In genomic region chr18:62842898-62843297, GRCh38 we compare ENCODE assay signal across 1 cellular context.
A peak's percentile ranks its signal among the peaks of the same experiment; 100 is the strongest.
TF ChIP-seq lines count a peak whose summit lies in the region.

No MANE protein-coding gene starts in this region.

TF ChIP-seq in HepG2, 621 proteins besides CTCF, POLR2A, EP300 and RAD21 (continued from another document):
- TF ChIP-seq ZBTB4 (CRISPR knock-in tag; IDR thresholded peaks at IDR 0.05; ENCODE audit: borderline replicate concordance): no peak
- no peak for TF ChIP-seq ZNF772 (CRISPR knock-in tag; IDR thresholded peaks at IDR 0.05)
- TF ChIP-seq ZEB1 (IDR thresholded peaks at IDR 0.05; ENCODE audit: insufficient replicate concordance, low read depth): no peak
- TF ChIP-seq ZNF317 (CRISPR knock-in tag; IDR thresholded peaks at IDR 0.05): peak; percentile 93
- no peak for TF ChIP-seq PPARG (CRISPR knock-in tag; conservative IDR thresholded peaks at IDR 0.05)
